In genomic region chr18:68472701-68473295, GRCh38 we compare ENCODE assay signal across 14 cellular contexts.
DNase-seq lines count a peak whose midpoint lies in the region; ATAC-seq and TF ChIP-seq lines count a peak whose summit lies in the region.
"Had no signal": no experiment of that assay in that cellular context is flagged by ENCODE, and none has a peak within 500 bp of the region (broad histone marks: within the 10 kb centered on the region; RNA-seq: fewer than 3 reads in every experiment).

No MANE protein-coding gene starts in this region.

- no peak overlapping the region for H3K14ac ChIP-seq in IMR-90 (replicated peaks; ENCODE audit: low read depth, low read length)

- H3K79me1 ChIP-seq in IMR-90 (ENCODE audit: low read depth in 1 of 2, low read length in 2 of 2) = no peaks in the 10 kb centered on the region

- H3K9me1 ChIP-seq in IMR-90 (ENCODE audit: insufficient read depth, low read length) = no peaks in the 10 kb centered on the region

- peak overlapping the region; percentile 50; the same call in 1 of the 2 replicates for H3K27ac ChIP-seq in IMR-90 (ENCODE audit: insufficient read depth, low read length)

- H4K20me1 ChIP-seq in IMR-90 (ENCODE audit: insufficient read depth, low read length) = no peaks in the 10 kb centered on the region

- H3K4me1 ChIP-seq in IMR-90 (ENCODE audit: control insufficient read depth, insufficient read depth, low read length) = no peaks in the 10 kb centered on the region; the same call in 1 of the 2 replicates
- H3K4me1 ChIP-seq: BE2C had no signal

- H3K9me3 ChIP-seq in IMR-90 (ENCODE audit: control insufficient read depth, insufficient read depth, low read length) = no peaks in the 10 kb centered on the region
- H3K9me3 ChIP-seq: BE2C had no signal

- no peaks in the 10 kb centered on the region for H3K36me3 ChIP-seq in IMR-90 (ENCODE audit: control insufficient read depth, insufficient read depth, low read length)
- H3K36me3 ChIP-seq: BE2C had no signal

- H2AK5ac ChIP-seq in IMR-90 (ENCODE audit: low read depth, low read length) = no peak overlapping the region

- no peak for TF ChIP-seq POLR2A in IMR-90 (IDR thresholded peaks at IDR 0.05; ENCODE audit: low read depth, low read length)

- 0 out of 2 replicates have a peak overlapping the region, but pooled peaks have one; percentile 20 for H4K5ac ChIP-seq in IMR-90 (ENCODE audit: low read depth, low read length)

- CTCF ChIA-PET in IMR-90 (lab: Yijun Ruan, JAX) = no interaction called here

- H3K23ac ChIP-seq in IMR-90 (ENCODE audit: low read depth, low read length) = no peak overlapping the region

- POLR2A ChIA-PET in IMR-90 (lab: Charles Lee; ENCODE audit: unreplicated experiment) = interaction anchor here (0.6 kb wide), 1 partner anchor 1211 kb away, joined by 8 read pairs; no protein-coding TSS in a partner anchor

- TF ChIP-seq RAD21 in IMR-90 (IDR thresholded peaks at IDR 0.05; ENCODE audit: low read length) = no peak

- H3K9ac ChIP-seq in IMR-90 (ENCODE audit: low read depth, low read length) = no peak overlapping the region

- peak overlapping the region; percentile 78 for H2BK5ac ChIP-seq in IMR-90 (ENCODE audit: low read depth, low read length, poor library complexity, severe bottlenecking)

- H3K4me2 ChIP-seq in IMR-90 (ENCODE audit: low read depth, low read length) = 0 out of 2 replicates have a peak overlapping the region, but pooled peaks have one; percentile 5

- TF ChIP-seq CTCF in IMR-90 (conservative IDR thresholded peaks at IDR 0.05; ENCODE audit: low read depth, low read length) = no peak
- TF ChIP-seq CTCF in fibroblast of villous mesenchyme (IDR thresholded peaks at IDR 0.05; ENCODE audit: insufficient read depth, low read depth, low read length) = no peak
- TF ChIP-seq CTCF in omental fat pad (IDR thresholded peaks at IDR 0.05) = no peak

- no peak overlapping the region; a peak in 1 of 4 replicates for H4K8ac ChIP-seq in IMR-90 (ENCODE audit: low read depth in 2 of 2, low read length in 2 of 2)

- DNase-seq in IMR-90 = peak; percentile 49
- DNase-seq in fibroblast of villous mesenchyme (ENCODE audit: low read depth) = peak; percentile 48
- peak; percentile 59 for DNase-seq in renal cortical epithelial cell (ENCODE audit: low read depth)
- DNase-seq in omental fat pad (ENCODE audit: low spot score) = no peak
- no peak for DNase-seq in stimulated activated CD4-positive, alpha-beta T cell treated with anti-CD3 and anti-CD28 coated beads, Interleukin-15, amount 100 ng/mL, for 24 hours
- DNase-seq: ACHN; BE2C; C1 segment of cervical spinal cord; CD4-positive, CD25-positive, alpha-beta regulatory T cell; CD8-positive, alpha-beta memory T cell; COR-L47; GOT3; H9 had no signal

- H3K4me3 ChIP-seq in IMR-90 (ENCODE audit: insufficient read depth, low read depth, low read length) (no peak overlapping the region), fibroblast of villous mesenchyme (ENCODE audit: low read depth, low read length) (no peak overlapping the region)

- H2AK9ac ChIP-seq in IMR-90 (replicated peaks; ENCODE audit: low read depth, low read length, poor library complexity) = no peak overlapping the region

- no peak overlapping the region for H3K56ac ChIP-seq in IMR-90 (ENCODE audit: extremely low read depth, insufficient read depth, low read length)

- peak overlapping the region; percentile 64; the same call in 1 of the 2 replicates for H3K18ac ChIP-seq in IMR-90 (ENCODE audit: low read depth, low read length)

- BruUV-seq in IMR-90 (replicated peaks; lab: Mats Ljungman, UMichigan) = no TSS peak

- intact Hi-C loops in IMR-90 (cut with micrococcal nuclease) = no loop called here

- in situ Hi-C loops in IMR-90 (cut with MboI; ENCODE audit: low sequenced_read_pairs) = no loop called here

- no peak overlapping the region for H2BK15ac ChIP-seq in IMR-90 (ENCODE audit: low read depth, low read length)

- no peak overlapping the region for H2BK120ac ChIP-seq in IMR-90 (ENCODE audit: low read depth, low read length)

- ATAC-seq in IMR-90 (ENCODE audit: low read depth) (peak; percentile 88), GM21423 (IDR thresholded peaks at IDR 0.05; ENCODE audit: unreplicated experiment) (no peak), omental fat pad (ENCODE audit: low FRiP score) (no peak)

- no peaks in the 10 kb centered on the region for H3K27me3 ChIP-seq in IMR-90 (ENCODE audit: control insufficient read depth, insufficient read depth, low read length)
- H3K27me3 ChIP-seq: BE2C had no signal

- no peak overlapping the region for H2AFZ ChIP-seq in IMR-90 (replicated peaks; ENCODE audit: low read length, poor library complexity)

- dilution Hi-C loops in IMR-90 (cut with HindIII; ENCODE audit: low sequenced_read_pairs, unreplicated experiment) = no loop called here

- no peak overlapping the region for H3K4ac ChIP-seq in IMR-90 (ENCODE audit: low read depth, low read length)

- H2BK20ac ChIP-seq in IMR-90 (ENCODE audit: low read depth, low read length) = no peak overlapping the region

- no peak overlapping the region for H4K91ac ChIP-seq in IMR-90 (ENCODE audit: insufficient read depth, low read depth, low read length)

TF ChIP-seq in IMR-90, 13 proteins besides CTCF, POLR2A, EP300 and RAD21:
- no peak for TF ChIP-seq RCOR1 (IDR thresholded peaks at IDR 0.05; ENCODE audit: insufficient replicate concordance, low read length)
- no peak for TF ChIP-seq CHD1 (IDR thresholded peaks at IDR 0.05; ENCODE audit: low read depth, low read length)
- no peak for TF ChIP-seq MXI1 (IDR thresholded peaks at IDR 0.05; ENCODE audit: borderline replicate concordance, low read depth, low read length)
- TF ChIP-seq NFE2L2 (IDR thresholded peaks at IDR 0.05; ENCODE audit: low read depth, low read length) = peak; percentile 63; the same call in 1 of the 2 replicates

Comparison
In these comparisons a context has a peak if more than half of its experiments do, and no peak if none do; other contexts are left out.
1. DNase-seq: peak in IMR-90 (single experiment), fibroblast of villous mesenchyme (single experiment) and renal cortical epithelial cell (single experiment); none in omental fat pad (single experiment) and stimulated activated CD4-positive, alpha-beta T cell treated with anti-CD3 and anti-CD28 coated beads, Interleukin-15, amount 100 ng/mL, for 24 hours (single experiment).